Comparison of ENCODE assay signal across 18 cellular contexts in the genomic region with DNA sequence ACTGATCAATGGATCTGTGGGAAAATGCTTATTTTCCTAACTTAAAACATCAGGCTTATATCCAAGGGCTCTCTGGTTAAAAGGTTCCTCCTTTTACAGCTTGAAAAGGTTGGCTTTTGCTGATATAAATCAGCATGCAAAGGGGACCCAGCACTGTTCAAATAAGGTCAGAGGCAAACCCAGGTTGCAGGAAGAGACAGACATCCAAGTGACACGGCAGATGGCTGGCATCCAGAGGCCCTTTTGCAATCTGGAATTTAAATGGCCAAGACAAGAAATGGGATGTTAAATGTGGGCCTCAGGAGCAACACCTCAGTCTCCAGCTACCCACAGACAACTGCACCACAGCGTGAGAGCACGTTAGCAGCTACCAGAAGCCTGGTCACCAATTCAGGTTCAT. TPM values are rescaled to one million over a fixed set of nuclear protein-coding genes. Genes with fewer than 3 reads are reported as not detected.
DNase-seq lines count a peak whose midpoint lies in the region; ATAC-seq, FAIRE-seq and TF ChIP-seq lines count a peak whose summit lies in the region.
"Had no signal": no experiment of that assay in that cellular context is flagged by ENCODE, and none has a peak within 500 bp of the region (broad histone marks: within the 10 kb centered on the region; RNA-seq: fewer than 3 reads in every experiment).

No MANE protein-coding gene starts in this region.

- H3F3A ChIP-seq in neural progenitor cell (ENCODE audit: low read depth): peaks cover 19% of the 10 kb centered on the region

- DNase-seq in cardiac septum (ENCODE audit: low spot score): peak; percentile 69
- no peak for DNase-seq in right atrium auricular region (ENCODE audit: low spot score)
- DNase-seq in adipocyte (ENCODE audit: low read depth): peak; percentile 32
- no peak for DNase-seq in neural progenitor cell (ENCODE audit: low spot score)
- no peak for DNase-seq in OCI-M2 (lab: John Stamatoyannopoulos, UW; ENCODE audit: unreplicated experiment)
- DNase-seq in pancreas: no peak
- DNase-seq: activated T-cell treated with anti-CD3 and anti-CD28 coated beads for 4 hours; HCEC 1CT; Kasumi-1; left colon; NCI-H1694; NK-92 treated with Interleukin-12 subunit alpha and Interleukin-12 subunit beta, amount 100 ng/mL, for 24 hours; SIG-M5; spleen had no signal

- intact Hi-C loops in cardiac septum (cut with DNase I) (no loop called here), pancreas (cut with DNase I) (no loop called here)

- H3K27ac Mint-ChIP-seq in neural progenitor cell: peak overlapping the region; percentile 13

- H3K36me3 Mint-ChIP-seq in neural progenitor cell: no peaks in the 10 kb centered on the region

- H2AFZ ChIP-seq in neural progenitor cell (replicated peaks): no peak overlapping the region

- 81 to 84% methylated on average over 3 of the region's 3 CpGs for WGBS in pancreas, 2 donors

- FAIRE-seq in pancreas (lab: Jason Lieb, UNC): no peak
- FAIRE-seq: colon had no signal

- H3K36me3 ChIP-seq in right atrium auricular region: peaks cover 3% of the 10 kb centered on the region
- no peaks in the 10 kb centered on the region for H3K36me3 ChIP-seq in adipocyte (ENCODE audit: control insufficient read depth, insufficient read depth, low read length, severe bottlenecking)
- H3K36me3 ChIP-seq in neural progenitor cell: no peaks in the 10 kb centered on the region
- H3K36me3 ChIP-seq in pancreas: no peaks in the 10 kb centered on the region

- H3K27ac ChIP-seq in right atrium auricular region (peak overlapping the region in 1 of 2 donors; percentile 17), neural progenitor cell (no peak overlapping the region), pancreas (no peak overlapping the region)
- H3K27ac ChIP-seq: spleen had no signal

- peaks cover 0 to 71% of the 10 kb centered on the region in 2 donors for H3K4me1 ChIP-seq in right atrium auricular region
- peaks cover 78% of the 10 kb centered on the region for H3K4me1 ChIP-seq in adipocyte (ENCODE audit: control insufficient read depth, insufficient read depth, low read length)
- peaks cover 40% of the 10 kb centered on the region for H3K4me1 ChIP-seq in neural progenitor cell
- H3K4me1 ChIP-seq in pancreas: peaks cover 0 to 7% (median 0%) of the 10 kb centered on the region in 3 donors

- H3K27me3 Mint-ChIP-seq in neural progenitor cell (ENCODE audit: insufficient read depth, low read depth): peaks cover 2% of the 10 kb centered on the region

- H3K9me3 ChIP-seq in right atrium auricular region (no peaks in the 10 kb centered on the region), adipocyte (ENCODE audit: control insufficient read depth, low read length) (no peaks in the 10 kb centered on the region), neural progenitor cell (ENCODE audit: low read depth) (no peaks in the 10 kb centered on the region), pancreas (no peaks in the 10 kb centered on the region)
- H3K9me3 ChIP-seq: heart right ventricle, spleen had no signal

- no peak for TF ChIP-seq CTCF in right atrium auricular region (IDR thresholded peaks at IDR 0.05)
- TF ChIP-seq CTCF in neural progenitor cell (IDR thresholded peaks at IDR 0.05): no peak
- TF ChIP-seq CTCF in pancreas (IDR thresholded peaks at IDR 0.05): no peak

- ATAC-seq in GM18861 (IDR thresholded peaks at IDR 0.05; ENCODE audit: unreplicated experiment) (no peak), pancreas (no peak), GM18511 (IDR thresholded peaks at IDR 0.05; ENCODE audit: unreplicated experiment) (no peak)
- ATAC-seq: left colon had no signal

- H3K4me3 Mint-ChIP-seq in neural progenitor cell: no peak overlapping the region

- peaks cover 52% of the 10 kb centered on the region for H3K4me1 Mint-ChIP-seq in neural progenitor cell

- H3K9ac ChIP-seq in adipocyte (ENCODE audit: low read length): peak overlapping the region; percentile 73
- H3K9ac ChIP-seq in neural progenitor cell: no peak overlapping the region

- no peaks in the 10 kb centered on the region for H3K27me3 ChIP-seq in right atrium auricular region
- no peaks in the 10 kb centered on the region for H3K27me3 ChIP-seq in adipocyte (replicated peaks; ENCODE audit: control insufficient read depth, insufficient read depth, low read length)
- H3K27me3 ChIP-seq in neural progenitor cell: peaks cover 3% of the 10 kb centered on the region
- H3K27me3 ChIP-seq in pancreas: no peaks in the 10 kb centered on the region
- H3K27me3 ChIP-seq: heart right ventricle, spleen had no signal

- peaks cover 2% of the 10 kb centered on the region for H3K79me2 ChIP-seq in neural progenitor cell (ENCODE audit: low read depth)

- no peaks in the 10 kb centered on the region for H3K9me3 Mint-ChIP-seq in neural progenitor cell

- H3K4me2 ChIP-seq in neural progenitor cell: no peak overlapping the region

- H3K4me3 ChIP-seq in right atrium auricular region: no peak overlapping the region
- H3K4me3 ChIP-seq in adipocyte (ENCODE audit: low read length): no peak overlapping the region
- H3K4me3 ChIP-seq in neural progenitor cell: no peak overlapping the region
- no peak overlapping the region for H3K4me3 ChIP-seq in pancreas
- H3K4me3 ChIP-seq: heart right ventricle, spleen had no signal

- H4K20me1 ChIP-seq in neural progenitor cell (ENCODE audit: low read depth): no peaks in the 10 kb centered on the region

RNA-seq across cellular contexts. Expression of a gene that starts 6.3 kb away (rescaled TPM):
- total RNA-seq in cardiac septum: 11.4 TPM
- 10 to 100 TPM; 14.4 to 18.4 TPM for total RNA-seq in right atrium auricular region
- total RNA-seq in neural progenitor cell (ENCODE audit: low replicate concordance): 9.1 and 11.2 TPM in 2 replicates
- total RNA-seq in pancreas: 1 to 10 TPM; 2.8 to 9.4 (median 5.6) TPM
- 1 to 10 TPM; 6.7 to 9.8 TPM for polyA plus RNA-seq in pancreas

Comparison
In these comparisons a context has a peak if more than half of its experiments do, and no peak if none do; other contexts are left out.
1. DNase-seq: peak in cardiac septum (single experiment) and adipocyte (single experiment); none in right atrium auricular region (single experiment), neural progenitor cell (single experiment), OCI-M2 (single experiment) and pancreas (0 of 6).